Comparison of ENCODE assay signal across 9 cellular contexts in the genomic region with DNA sequence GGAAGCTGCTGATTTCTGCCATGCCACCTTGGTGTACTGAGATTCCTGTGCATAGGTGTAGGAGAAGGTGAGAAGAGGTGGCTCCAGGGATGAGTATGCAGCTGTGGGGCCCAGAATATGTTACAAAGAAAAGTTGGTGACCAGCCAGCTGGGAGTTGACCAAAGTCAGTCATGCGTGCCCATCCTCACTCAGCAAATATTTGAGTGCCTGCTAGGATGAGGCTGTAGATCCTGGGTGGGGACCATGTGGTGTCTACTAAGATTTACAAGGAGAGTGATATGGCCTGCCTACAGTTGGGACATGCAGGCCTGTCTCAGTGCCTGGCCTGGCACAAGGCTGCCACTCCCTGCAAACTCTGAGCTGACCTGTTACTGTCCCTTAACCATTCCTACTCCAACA. TPM values are rescaled to one million over a fixed set of nuclear protein-coding genes. Genes with fewer than 3 reads are reported as not detected.
DNase-seq lines count a peak whose midpoint lies in the region; ATAC-seq and TF ChIP-seq lines count a peak whose summit lies in the region.
"Had no signal": no experiment of that assay in that cellular context is flagged by ENCODE, and none has a peak within 500 bp of the region (broad histone marks: within the 10 kb centered on the region; RNA-seq: fewer than 3 reads in every experiment).

No MANE protein-coding gene starts in this region.

- peaks cover 45% of the 10 kb centered on the region for H3K4me1 ChIP-seq in psoas muscle

- no peaks in the 10 kb centered on the region for H3K9me3 ChIP-seq in psoas muscle

- ATAC-seq in psoas muscle = peak; percentile 68 to 88 (median 74)
- ATAC-seq: activated CD8-positive, alpha-beta memory T cell treated with anti-CD3 and anti-CD28 coated beads, Interleukin-2, amount 10 ng/mL, durations not matched to agents 7 days and 5 days had no signal

- H3K36me3 ChIP-seq in psoas muscle (ENCODE audit: insufficient read depth in 1 of 2, low read depth in 1 of 2) = peaks cover 0 to 23% of the 10 kb centered on the region in 2 donors

- peak overlapping the region; percentile 91 for H3K27ac ChIP-seq in psoas muscle

- intact Hi-C loops in psoas muscle (cut with DNase I) = no loop called here

- DNase-seq in GM04504 (ENCODE audit: low read depth) = peak; percentile 36
- peak; percentile 47 for DNase-seq in NCI-H2196 (lab: John Stamatoyannopoulos, UW; ENCODE audit: unreplicated experiment)
- DNase-seq in epithelial cell of proximal tubule (ENCODE audit: low read depth) = peak; percentile 56
- DNase-seq in psoas muscle = peak in 1 of 2 donors; percentile 68
- no peak for DNase-seq in cerebellar nuclear complex (lab: John Stamatoyannopoulos, UW)
- DNase-seq in central memory CD4-positive, alpha-beta T cell = no peak
- no peak for DNase-seq in NOMO-1 treated with DMSO at 0.1 percent for 48 hours (lab: John Stamatoyannopoulos, UW; ENCODE audit: unreplicated experiment)
- DNase-seq: activated CD8-positive, alpha-beta memory T cell treated with anti-CD3 and anti-CD28 coated beads, Interleukin-2, amount 10 ng/mL, durations not matched to agents 7 days and 5 days; immature natural killer cell had no signal

- H3K4me3 ChIP-seq in epithelial cell of proximal tubule (ENCODE audit: low read depth, low read length) (no peak overlapping the region), psoas muscle (no peak overlapping the region)

- no peaks in the 10 kb centered on the region for H3K27me3 ChIP-seq in psoas muscle (ENCODE audit: insufficient read depth in 3 of 3, low read length in 2 of 3)

- no peak for TF ChIP-seq CTCF in epithelial cell of proximal tubule (conservative IDR thresholded peaks at IDR 0.05; ENCODE audit: low read depth, low read length)
- TF ChIP-seq CTCF in psoas muscle (IDR thresholded peaks at IDR 0.05) = no peak

- WGBS in psoas muscle, 3 donors = 0 to 28% (median 24%) methylated on average over 1 of the region's 1 CpG

RNA-seq across cellular contexts. Expression of a gene that starts 19.4 kb away (rescaled TPM):
- total RNA-seq in epithelial cell of proximal tubule (19.7 and 21.8 TPM in 2 replicates), psoas muscle (10 to 100 TPM; 18.7 to 38.7 (median 25.8) TPM)
- polyA plus RNA-seq in psoas muscle = 10 to 100 TPM; 16.9 to 26.7 (median 19.4) TPM

RNA-seq across cellular contexts. Expression of a gene that starts 32.8 kb away (rescaled TPM):
- 26.5 and 30.5 TPM in 2 replicates for total RNA-seq in epithelial cell of proximal tubule
- 10 to 100 TPM; 12.5 to 73.5 (median 41.1) TPM for total RNA-seq in psoas muscle
- polyA plus RNA-seq in psoas muscle = 1 to 10 TPM; 4.0 to 4.8 (median 4.5) TPM

RNA-seq across cellular contexts. Expression of a gene that starts 39.0 kb away (rescaled TPM):
- 2.0 TPM in 1 of 2 replicates, not detected in the other for total RNA-seq in epithelial cell of proximal tubule
- not detected for total RNA-seq in psoas muscle
- not detected for polyA plus RNA-seq in psoas muscle
- total RNA-seq: activated CD8-positive, alpha-beta memory T cell treated with anti-CD3 and anti-CD28 coated beads, Interleukin-2, amount 10 ng/mL, durations not matched to agents 7 days and 5 days had no signal
- polyA plus RNA-seq: immature natural killer cell had no signal

RNA-seq across cellular contexts. Expression of a gene that starts 56.6 kb away (rescaled TPM):
- total RNA-seq in epithelial cell of proximal tubule (1.2 and 3.0 TPM in 2 replicates), psoas muscle (1 to 10 TPM; 1.3 to 4.4 (median 2.5) TPM)
- under 1 TPM; 0.14 to 0.65 (median 0.36) TPM for polyA plus RNA-seq in psoas muscle
- polyA plus RNA-seq: immature natural killer cell had no signal

Comparison
In these comparisons a context has a peak if more than half of its experiments do, and no peak if none do; other contexts are left out.
1. DNase-seq: peak in GM04504 (single experiment), NCI-H2196 (single experiment) and epithelial cell of proximal tubule (single experiment); none in cerebellar nuclear complex (0 of 2), central memory CD4-positive, alpha-beta T cell (single experiment) and NOMO-1 treated with DMSO at 0.1 percent for 48 hours (single experiment).